In genomic region chr15:34188711-34189110, GRCh38 we compare ENCODE assay signal across 16 cellular contexts.
"Had no signal": no experiment of that assay in that cellular context is flagged by ENCODE, and none has a peak within 500 bp of the region (broad histone marks: within the 10 kb centered on the region; RNA-seq: fewer than 3 reads in every experiment).

No MANE protein-coding gene starts in this region.

- ATAC-seq: activated CD4-positive, alpha-beta T cell treated with anti-CD3 and anti-CD28 coated beads for 36 hours; esophagus mucosa; left cardiac atrium; natural killer cell; WTC11 had no signal

- H3K9ac ChIP-seq: parathyroid adenoma had no signal

- H3K4me1 ChIP-seq: parathyroid adenoma had no signal

- H3K9me3 ChIP-seq: sigmoid colon had no signal

- DNase-seq: activated CD4-positive, alpha-beta memory T cell treated with anti-CD3 and anti-CD28 coated beads for 36 hours; activated CD4-positive, alpha-beta T cell treated with anti-CD3 and anti-CD28 coated beads for 36 hours; activated T-cell treated with anti-CD3 and anti-CD28 coated beads for 4 hours; caudate nucleus; effector CD4-positive, alpha-beta T cell; left cardiac atrium; mesenchymal stem cell; natural killer cell; sigmoid colon; stimulated activated CD8-positive, alpha-beta memory T cell treated with anti-CD3 and anti-CD28 coated beads, Interleukin-4, amount 100 ng/mL, for 48 hours; stimulated activated naive CD4-positive, alpha-beta T cell; SW 1271 had no signal

- H3K27me3 ChIP-seq: sigmoid colon had no signal

- H3K27ac ChIP-seq: coronary artery, parathyroid adenoma, sigmoid colon had no signal

- H3K4me3 ChIP-seq: coronary artery, sigmoid colon had no signal

- H2AFZ ChIP-seq: parathyroid adenoma had no signal
